ENCODE assay signal across 11 cellular contexts in genomic region chr16:25006504-25007055, GRCh38. TPM values are rescaled to one million over a fixed set of nuclear protein-coding genes. Genes with fewer than 3 reads are reported as not detected.
DNase-seq lines count a peak whose midpoint lies in the region; ATAC-seq and TF ChIP-seq lines count a peak whose summit lies in the region.
"Had no signal": no experiment of that assay in that cellular context is flagged by ENCODE, and none has a peak within 500 bp of the region (broad histone marks: within the 10 kb centered on the region; RNA-seq: fewer than 3 reads in every experiment).

No MANE protein-coding gene starts in this region.

- TF ChIP-seq CTCF in body of pancreas (IDR thresholded peaks at IDR 0.05) = no peak
- no peak for TF ChIP-seq CTCF in lower lobe of right lung (IDR thresholded peaks at IDR 0.05)
- TF ChIP-seq CTCF in esophagus squamous epithelium (IDR thresholded peaks at IDR 0.05) = no peak

- H3K4me2 ChIP-seq in Karpas-422 (ENCODE audit: low read depth, low read length, poor library complexity, severe bottlenecking) = no peak overlapping the region

- intact Hi-C loops in body of pancreas (cut with DNase I) = no loop called here
- intact Hi-C loops in lower lobe of right lung (cut with DNase I) = no loop called here
- intact Hi-C loops in esophagus squamous epithelium (cut with DNase I) = no loop called here

- H2AFZ ChIP-seq in Karpas-422 (ENCODE audit: low read length) = no peak overlapping the region

- TF ChIP-seq POLR2A in body of pancreas (IDR thresholded peaks at IDR 0.05) (no peak), esophagus squamous epithelium (IDR thresholded peaks at IDR 0.05) (no peak)

- H3K9me3 ChIP-seq in Karpas-422 (ENCODE audit: low read length) = no peaks in the 10 kb centered on the region
- H3K9me3 ChIP-seq in body of pancreas = no peaks in the 10 kb centered on the region
- H3K9me3 ChIP-seq in lower lobe of right lung = no peaks in the 10 kb centered on the region
- no peaks in the 10 kb centered on the region for H3K9me3 ChIP-seq in esophagus squamous epithelium
- H3K9me3 ChIP-seq: testis had no signal

- ATAC-seq in body of pancreas (peak; percentile 24), lower lobe of right lung (peak; percentile 62 to 81), HG03139 (IDR thresholded peaks at IDR 0.05; ENCODE audit: unreplicated experiment) (no peak)

- H3K4me1 ChIP-seq in Karpas-422 (ENCODE audit: low read length) = peaks cover 37% of the 10 kb centered on the region
- peaks cover 22% of the 10 kb centered on the region for H3K4me1 ChIP-seq in body of pancreas
- H3K4me1 ChIP-seq in lower lobe of right lung = peaks cover 69% of the 10 kb centered on the region
- peaks cover 1 to 69% (median 35%) of the 10 kb centered on the region in 3 donors for H3K4me1 ChIP-seq in esophagus squamous epithelium

- H3K27ac ChIP-seq in Karpas-422 (ENCODE audit: low read length) = no peak overlapping the region
- H3K27ac ChIP-seq in body of pancreas = peak overlapping the region in 1 of 4 donors; percentile 7
- peak overlapping the region; percentile 31 for H3K27ac ChIP-seq in lower lobe of right lung
- H3K27ac ChIP-seq in esophagus squamous epithelium = peak overlapping the region in 2 of 4 donors; percentile 6 to 33

- H4K20me1 ChIP-seq in Karpas-422 (ENCODE audit: insufficient read depth, low read depth, low read length) = peaks cover 86% of the 10 kb centered on the region

- H3K79me2 ChIP-seq in Karpas-422 (ENCODE audit: low read length) = peaks cover 68% of the 10 kb centered on the region

- no peak overlapping the region for H3K9ac ChIP-seq in Karpas-422 (ENCODE audit: low read length)

- H3K27me3 ChIP-seq in Karpas-422 (ENCODE audit: low read length) (no peaks in the 10 kb centered on the region), body of pancreas (no peaks in the 10 kb centered on the region), lower lobe of right lung (ENCODE audit: low read depth) (no peaks in the 10 kb centered on the region), esophagus squamous epithelium (no peaks in the 10 kb centered on the region)
- H3K27me3 ChIP-seq: testis had no signal

- H3K9me2 ChIP-seq in Karpas-422 (replicated peaks; ENCODE audit: insufficient read depth, low read length) = no peaks in the 10 kb centered on the region

- H3K36me3 ChIP-seq in Karpas-422 (ENCODE audit: insufficient read depth, low read length) (peaks cover 14% of the 10 kb centered on the region; the same call in 1 of the 2 replicates), body of pancreas (replicated peaks in 1 of 2; ENCODE audit: insufficient read depth in 1 of 2, low read depth in 2 of 2) (no peaks in the 10 kb centered on the region), lower lobe of right lung (peaks cover 3% of the 10 kb centered on the region), esophagus squamous epithelium (peaks cover 0 to 9% (median 0%) of the 10 kb centered on the region in 3 donors)

- 66 to 73% methylated on average over 6 of the region's 6 CpGs for WGBS in body of pancreas, 2 donors
- WGBS in esophagus squamous epithelium, 2 donors = 57 to 66% methylated on average over 6 of the region's 6 CpGs

- DNase-seq in AG08395 (ENCODE audit: low spot score) (peak; percentile 51), Karpas-422 (peak; percentile 49), body of pancreas (peak in 1 of 4 donors; percentile 46), lower lobe of right lung (no peak), Kasumi-1 (lab: John Stamatoyannopoulos, UW) (no peak), NCI-H1092 treated with DMSO at 0.1 percent for 48 hours (lab: John Stamatoyannopoulos, UW) (no peak), esophagus squamous epithelium (lab: John Stamatoyannopoulos, UW) (no peak)
- DNase-seq: CD8-positive, alpha-beta memory T cell; stimulated activated CD4-positive, alpha-beta T cell treated with anti-CD3 and anti-CD28 coated beads, Interleukin-12 subunit alpha, Interleukin-12 subunit beta, amount 100 ng/mL, for 4 hours; testis had no signal

- no peak overlapping the region for H3K4me3 ChIP-seq in Karpas-422 (ENCODE audit: low read length)
- H3K4me3 ChIP-seq in body of pancreas = no peak overlapping the region
- H3K4me3 ChIP-seq in lower lobe of right lung = no peak overlapping the region
- no peak overlapping the region for H3K4me3 ChIP-seq in esophagus squamous epithelium
- H3K4me3 ChIP-seq: testis had no signal

RNA-seq across cellular contexts. Expression of gene ARHGAP17, which starts 8.6 kb away (rescaled TPM):
- total RNA-seq in Karpas-422 (2014; rRNA removed; shearing (Covaris generic); ENCODE audit: low replicate concordance) = 34.2 and 35.2 TPM in 2 replicates
- total RNA-seq in body of pancreas (10 to 100 TPM; 35.9 to 54.7 TPM), lower lobe of right lung (89.5 TPM), esophagus squamous epithelium (10 to 100 TPM; 36.2 to 48.1 (median 43.2) TPM)

Comparison
In these comparisons a context has a peak if more than half of its experiments do, and no peak if none do; other contexts are left out.
1. DNase-seq: peak in AG08395 (single experiment) and Karpas-422 (single experiment); none in lower lobe of right lung (single experiment), Kasumi-1 (0 of 2), NCI-H1092 treated with DMSO at 0.1 percent for 48 hours (single experiment) and esophagus squamous epithelium (single experiment).